Comparison of ENCODE assay signal across 19 cellular contexts in genomic region chr20:37404461-37404881, GRCh38.
"Had no signal": no experiment of that assay in that cellular context is flagged by ENCODE, and none has a peak within 500 bp of the region (broad histone marks: within the 10 kb centered on the region; RNA-seq: fewer than 3 reads in every experiment).

No MANE protein-coding gene starts in this region.

- H3K27me3 ChIP-seq: uterus had no signal

- H3K4me3 ChIP-seq: esophagus squamous epithelium, gastroesophageal sphincter, left ventricle myocardium inferior, lower lobe of right lung, tibial artery, upper lobe of left lung, uterus had no signal

- DNase-seq: dermis blood vessel endothelial cell; esophagus squamous epithelium; glutamatergic neuron; immature natural killer cell; left ventricle myocardium inferior; lower lobe of right lung; midbrain; posterior cingulate gyrus; stimulated activated CD4-positive, alpha-beta T cell treated with anti-CD3 and anti-CD28 coated beads, Interleukin-4, amount 100 ng/mL, for 1 hour; stimulated activated CD8-positive, alpha-beta memory T cell treated with anti-CD3 and anti-CD28 coated beads, Interleukin-4, amount 100 ng/mL, for 48 hours; tibial artery; upper lobe of left lung; uterus had no signal

- H3K9me3 ChIP-seq: esophagus squamous epithelium, gastroesophageal sphincter, left ventricle myocardium inferior, lower lobe of right lung, neutrophil, tibial artery, upper lobe of left lung, uterus had no signal

- H3K27ac Mint-ChIP-seq: immature natural killer cell; memory B cell; stimulated activated effector memory CD8-positive, alpha-beta T cell treated with anti-CD3 and anti-CD28 coated beads, Interleukin-12 subunit alpha, Interleukin-12 subunit beta, amount 100 ng/mL, for 72 hours; stimulated activated naive CD8-positive, alpha-beta T cell treated with anti-CD3 and anti-CD28 coated beads, Interleukin-15, Interleukin-2, amounts not matched to agents 100 ng/mL and 50 ng/mL, for 24 hours had no signal

- ATAC-seq: gastroesophageal sphincter; lower lobe of right lung; stimulated activated effector memory CD8-positive, alpha-beta T cell treated with anti-CD3 and anti-CD28 coated beads, Interleukin-12 subunit alpha, Interleukin-12 subunit beta, amount 100 ng/mL, for 72 hours had no signal

- H3K36me3 ChIP-seq: neutrophil, uterus had no signal

- H3K9me3 Mint-ChIP-seq: immature natural killer cell; memory B cell; nephron; stimulated activated effector memory CD8-positive, alpha-beta T cell treated with anti-CD3 and anti-CD28 coated beads, Interleukin-12 subunit alpha, Interleukin-12 subunit beta, amount 100 ng/mL, for 72 hours; stimulated activated naive CD8-positive, alpha-beta T cell treated with anti-CD3 and anti-CD28 coated beads, Interleukin-15, Interleukin-2, amounts not matched to agents 100 ng/mL and 50 ng/mL, for 24 hours had no signal

- H3K4me3 Mint-ChIP-seq: immature natural killer cell; memory B cell; nephron; stimulated activated naive CD8-positive, alpha-beta T cell treated with anti-CD3 and anti-CD28 coated beads, Interleukin-15, Interleukin-2, amounts not matched to agents 100 ng/mL and 50 ng/mL, for 24 hours had no signal

- H3K27ac ChIP-seq: esophagus squamous epithelium, gastroesophageal sphincter, left ventricle myocardium inferior, lower lobe of right lung, neutrophil, tibial artery, upper lobe of left lung, uterus had no signal
